1 cellular context compared by ENCODE assay signal in genomic region chr3:195150194-195151118, GRCh38.
A peak's percentile ranks its signal among the peaks of the same experiment; 100 is the strongest.
TF ChIP-seq lines count a peak whose summit lies in the region.

No MANE protein-coding gene starts in this region.

TF ChIP-seq in GM12878, 131 proteins besides CTCF, POLR2A, EP300 and RAD21 (continued from another document and continues in another):
- TF ChIP-seq BCLAF1 (IDR thresholded peaks at IDR 0.05) (no peak), WRNIP1 (IDR thresholded peaks at IDR 0.05; ENCODE audit: borderline replicate concordance, low read depth, low read length) (no peak), EGR1 (IDR thresholded peaks at IDR 0.05; ENCODE audit: borderline replicate concordance in 1 of 2, low read depth in 2 of 2, low read length in 2 of 2) (peak in 1 of 2 experiments; percentile 22; a peak in 1 of 3 replicates), TCF3 (IDR thresholded peaks at IDR 0.05; ENCODE audit: borderline replicate concordance, insufficient read depth, low read depth, low read length) (0 out of 2 replicates have a peak, but pooled peaks have one; percentile 14), NBN (IDR thresholded peaks at IDR 0.05) (peak; percentile 99), RB1 (IDR thresholded peaks at IDR 0.05; ENCODE audit: borderline replicate concordance) (no peak), SKIL (IDR thresholded peaks at IDR 0.05; ENCODE audit: low read depth, poor library complexity, severe bottlenecking) (peak; percentile 36), SREBF1 (IDR thresholded peaks at IDR 0.05; ENCODE audit: low read length) (no peak), MEF2A (IDR thresholded peaks at IDR 0.05; ENCODE audit: insufficient read depth, low read depth, low read length) (no peak), YY1 (IDR thresholded peaks at IDR 0.05; ENCODE audit: low read depth, low read length) (peak; percentile 77), SUPT20H (IDR thresholded peaks at IDR 0.05; ENCODE audit: borderline replicate concordance, control insufficient read depth, low read depth, low read length) (no peak), CUX1 (IDR thresholded peaks at IDR 0.05; ENCODE audit: insufficient replicate concordance, low read depth, low read length) (no peak), ELK1 (IDR thresholded peaks at IDR 0.05; ENCODE audit: low read depth, low read length) (peak; percentile 48; the same call in 1 of the 2 replicates), CHD4 (IDR thresholded peaks at IDR 0.05) (no peak), ZZZ3 (IDR thresholded peaks at IDR 0.05; ENCODE audit: control insufficient read depth, insufficient read length, low read depth) (no peak), IRF5 (IDR thresholded peaks at IDR 0.05; ENCODE audit: borderline replicate concordance) (no peak; the same call in 1 of the 2 replicates), ESRRA (IDR thresholded peaks at IDR 0.05; ENCODE audit: low read length) (no peak), BACH1 (IDR thresholded peaks at IDR 0.05; ENCODE audit: borderline replicate concordance) (peak; percentile 39; the same call in 1 of the 2 replicates), POLR2AphosphoS2 (IDR thresholded peaks at IDR 0.05; ENCODE audit: low read depth, low read length) (0 out of 2 replicates have a peak, but pooled peaks have one; percentile 33), BCL3 (IDR thresholded peaks at IDR 0.05; ENCODE audit: borderline replicate concordance, insufficient read depth, low read depth, low read length, poor library complexity, severe bottlenecking) (peak; percentile 79), BHLHE40 (IDR thresholded peaks at IDR 0.05; ENCODE audit: borderline replicate concordance in 1 of 2, low read depth in 2 of 2, low read length in 1 of 2) (peak; percentile 67 to 70), ATF7 (IDR thresholded peaks at IDR 0.05; ENCODE audit: low read depth) (peak; percentile 67), MEF2B (IDR thresholded peaks at IDR 0.05; ENCODE audit: partially characterized antibody, poor library complexity, severe bottlenecking) (peak; percentile 74), SIX5 (IDR thresholded peaks at IDR 0.05; ENCODE audit: low read depth, low read length, severe bottlenecking) (no peak), RCOR1 (conservative IDR thresholded peaks at IDR 0.05; ENCODE audit: low read depth, low read length) (0 out of 2 replicates have a peak, but pooled peaks have one; percentile 75), HCFC1 (IDR thresholded peaks at IDR 0.05; ENCODE audit: low read length) (peak; percentile 6; the same call in 1 of the 2 replicates), BCL11A (IDR thresholded peaks at IDR 0.05; ENCODE audit: low read depth, low read length) (no peak), ZBTB40 (IDR thresholded peaks at IDR 0.05; ENCODE audit: borderline replicate concordance) (no peak), ZNF24 (IDR thresholded peaks at IDR 0.05) (0 out of 2 replicates have a peak, but pooled peaks have one; percentile 36), PML (IDR thresholded peaks at IDR 0.05; ENCODE audit: low read length) (no peak; the same call in 1 of the 2 replicates), FOS (IDR thresholded peaks at IDR 0.05; ENCODE audit: borderline replicate concordance, extremely low read depth, insufficient read length) (no peak), SPI1 (IDR thresholded peaks at IDR 0.05; ENCODE audit: borderline replicate concordance, insufficient read depth, low read depth, low read length) (peak; percentile 25; the same call in 1 of the 2 replicates)
